Comparison of ENCODE assay signal across 9 cellular contexts in genomic region chr5:69367697-69368279, GRCh38. TPM values are rescaled to one million over a fixed set of nuclear protein-coding genes. Genes with fewer than 3 reads are reported as not detected.
DNase-seq lines count a peak whose midpoint lies in the region; ATAC-seq and TF ChIP-seq lines count a peak whose summit lies in the region.
"Had no signal": no experiment of that assay in that cellular context is flagged by ENCODE, and none has a peak within 500 bp of the region (broad histone marks: within the 10 kb centered on the region; RNA-seq: fewer than 3 reads in every experiment).

No MANE protein-coding gene starts in this region.

- POLR2A ChIA-PET in activated naive CD8-positive, alpha-beta T cell treated with anti-CD3 and anti-CD28 coated beads, Interleukin-2, amount 10 ng/mL, durations not matched to agents 7 days and 5 days (lab: Charles Lee), result no interaction called here
- POLR2A ChIA-PET in GM10248 (lab: Yijun Ruan, JAX), result interaction anchor here (0.7 kb wide), 1 partner anchor 32 kb away, joined by 9 read pairs; no protein-coding TSS in a partner anchor

- intact Hi-C loops in lower lobe of right lung (cut with DNase I), result no loop called here

- DNase-seq in AG10803 (ENCODE audit: low read depth) (no peak), HFFc6 (no peak), lower lobe of right lung (no peak), GM10248 (ENCODE audit: extremely low spot score) (no peak), nucleus accumbens (lab: John Stamatoyannopoulos, UW) (no peak)
- DNase-seq in activated naive CD8-positive, alpha-beta T cell treated with anti-CD3 and anti-CD28 coated beads, Interleukin-2, amount 10 ng/mL, durations not matched to agents 7 days and 5 days, result no peak
- no peak for DNase-seq in activated CD4-positive, CD25-positive, alpha-beta regulatory T cell treated with anti-CD3 and anti-CD28 coated beads, Interleukin-2, amount 50 U/mL, for 72 hours
- DNase-seq: NCI-H1417 treated with DMSO at 0.1 percent for 48 hours had no signal

- CTCF ChIA-PET in GM10248 (lab: Yijun Ruan, JAX), result no interaction called here

- H3K4me3 ChIP-seq in AG10803 (ENCODE audit: low read length), result peak overlapping the region; percentile 96
- H3K4me3 ChIP-seq in lower lobe of right lung, result peak overlapping the region; percentile 87

- TF ChIP-seq CTCF in AG10803 (conservative IDR thresholded peaks at IDR 0.05; ENCODE audit: low read length) (no peak), HFFc6 (IDR thresholded peaks at IDR 0.05) (no peak), lower lobe of right lung (IDR thresholded peaks at IDR 0.05) (no peak), GM10248 (IDR thresholded peaks at IDR 0.05; ENCODE audit: control extremely low read depth, extremely low read depth, low read depth, missing control alignments) (no peak)

- peaks cover 44% of the 10 kb centered on the region for H3K4me1 Mint-ChIP-seq in HFFc6 (ENCODE audit: low read depth)
- peaks cover 29% of the 10 kb centered on the region for H3K4me1 Mint-ChIP-seq in activated naive CD8-positive, alpha-beta T cell treated with anti-CD3 and anti-CD28 coated beads, Interleukin-2, amount 10 ng/mL, durations not matched to agents 7 days and 5 days

- no peaks in the 10 kb centered on the region for H3K9me3 ChIP-seq in lower lobe of right lung

- H3K4me3 Mint-ChIP-seq in HFFc6, result peak overlapping the region; percentile 98
- H3K4me3 Mint-ChIP-seq in activated naive CD8-positive, alpha-beta T cell treated with anti-CD3 and anti-CD28 coated beads, Interleukin-2, amount 10 ng/mL, durations not matched to agents 7 days and 5 days, result peak overlapping the region; percentile 93

- no peak for ATAC-seq in activated naive CD8-positive, alpha-beta T cell treated with anti-CD3 and anti-CD28 coated beads, Interleukin-2, amount 10 ng/mL, durations not matched to agents 7 days and 5 days (ENCODE audit: low read depth)
- ATAC-seq in lower lobe of right lung (no peak), HG03175 (IDR thresholded peaks at IDR 0.05; ENCODE audit: unreplicated experiment) (no peak)

- H3K36me3 ChIP-seq in lower lobe of right lung, result peaks cover 47% of the 10 kb centered on the region

- H3K9me3 Mint-ChIP-seq in HFFc6, result no peaks in the 10 kb centered on the region
- H3K9me3 Mint-ChIP-seq in activated naive CD8-positive, alpha-beta T cell treated with anti-CD3 and anti-CD28 coated beads, Interleukin-2, amount 10 ng/mL, durations not matched to agents 7 days and 5 days, result no peaks in the 10 kb centered on the region

- H3K27ac Mint-ChIP-seq in HFFc6, result peak overlapping the region; percentile 98
- peak overlapping the region; percentile 95 for H3K27ac Mint-ChIP-seq in activated naive CD8-positive, alpha-beta T cell treated with anti-CD3 and anti-CD28 coated beads, Interleukin-2, amount 10 ng/mL, durations not matched to agents 7 days and 5 days

- no peaks in the 10 kb centered on the region for H3K27me3 ChIP-seq in lower lobe of right lung (ENCODE audit: low read depth)

- peak overlapping the region; percentile 99 for H3K27ac ChIP-seq in lower lobe of right lung

- H3K36me3 Mint-ChIP-seq in HFFc6 (ENCODE audit: low read depth), result peaks cover 39% of the 10 kb centered on the region
- H3K36me3 Mint-ChIP-seq in activated naive CD8-positive, alpha-beta T cell treated with anti-CD3 and anti-CD28 coated beads, Interleukin-2, amount 10 ng/mL, durations not matched to agents 7 days and 5 days, result peaks cover 21% of the 10 kb centered on the region

- peaks cover 31% of the 10 kb centered on the region for H3K4me1 ChIP-seq in lower lobe of right lung

- H3K27me3 Mint-ChIP-seq in HFFc6 (ENCODE audit: insufficient read depth), result no peaks in the 10 kb centered on the region
- no peaks in the 10 kb centered on the region for H3K27me3 Mint-ChIP-seq in activated naive CD8-positive, alpha-beta T cell treated with anti-CD3 and anti-CD28 coated beads, Interleukin-2, amount 10 ng/mL, durations not matched to agents 7 days and 5 days

RNA-seq across cellular contexts. Expression of gene AK6, which starts 1.5 kb away (rescaled TPM):
- total RNA-seq in HFFc6 (2021; fragmentation: NEBNext Ultra II Directional; extraction: Animal tissue kit (Norgen Biotek cat#: 25700)), result 10 to 100 TPM; 35.8 to 51.3 (median 43.7) TPM
- 10 to 100 TPM; 24.7 to 33.3 TPM for total RNA-seq in activated naive CD8-positive, alpha-beta T cell treated with anti-CD3 and anti-CD28 coated beads, Interleukin-2, amount 10 ng/mL, durations not matched to agents 7 days and 5 days
- 29.1 TPM for total RNA-seq in lower lobe of right lung

RNA-seq across cellular contexts. Expression of gene TAF9, which starts 1.5 kb away (rescaled TPM):
- 100 to 1,000 TPM in 1 of 6 experiments, 10 to 100 TPM in 5; 81.0 to 110 (median 97.5) TPM for total RNA-seq in HFFc6 (2021; fragmentation: NEBNext Ultra II Directional; extraction: Animal tissue kit (Norgen Biotek cat#: 25700))
- total RNA-seq in activated naive CD8-positive, alpha-beta T cell treated with anti-CD3 and anti-CD28 coated beads, Interleukin-2, amount 10 ng/mL, durations not matched to agents 7 days and 5 days, result 10 to 100 TPM; 47.3 to 52.9 TPM
- total RNA-seq in lower lobe of right lung, result 35.7 TPM

RNA-seq across cellular contexts. Expression of gene RAD17, which starts 1.8 kb away (rescaled TPM):
- 10 to 100 TPM; 17.3 to 22.2 (median 19.1) TPM for total RNA-seq in HFFc6 (2021; fragmentation: NEBNext Ultra II Directional; extraction: Animal tissue kit (Norgen Biotek cat#: 25700))
- total RNA-seq in activated naive CD8-positive, alpha-beta T cell treated with anti-CD3 and anti-CD28 coated beads, Interleukin-2, amount 10 ng/mL, durations not matched to agents 7 days and 5 days, result 10 to 100 TPM; 25.8 to 28.2 TPM
- 19.5 TPM for total RNA-seq in lower lobe of right lung

RNA-seq across cellular contexts. Expression of gene CCDC125, which starts 35.2 kb away (rescaled TPM):
- total RNA-seq in HFFc6 (2021; fragmentation: NEBNext Ultra II Directional; extraction: Animal tissue kit (Norgen Biotek cat#: 25700)), result 1 to 10 TPM; 2.7 to 3.8 (median 3.1) TPM
- total RNA-seq in activated naive CD8-positive, alpha-beta T cell treated with anti-CD3 and anti-CD28 coated beads, Interleukin-2, amount 10 ng/mL, durations not matched to agents 7 days and 5 days, result 10 to 100 TPM in 1 of 2 experiments, 1 to 10 TPM in 1; 8.3 to 12.0 TPM
- total RNA-seq in lower lobe of right lung, result 13.0 TPM

RNA-seq across cellular contexts. Expression of gene MARVELD2, which starts 47.1 kb away (rescaled TPM):
- under 1 TPM in 1 of 6 experiments, not detected in 5; 0.16 TPM for total RNA-seq in HFFc6 (2021; fragmentation: NEBNext Ultra II Directional; extraction: Animal tissue kit (Norgen Biotek cat#: 25700))
- total RNA-seq in activated naive CD8-positive, alpha-beta T cell treated with anti-CD3 and anti-CD28 coated beads, Interleukin-2, amount 10 ng/mL, durations not matched to agents 7 days and 5 days, result under 1 TPM; 0.42 to 0.43 TPM
- 26.2 TPM for total RNA-seq in lower lobe of right lung
